ENCODE assay signal across 8 cellular contexts in the genomic region with DNA sequence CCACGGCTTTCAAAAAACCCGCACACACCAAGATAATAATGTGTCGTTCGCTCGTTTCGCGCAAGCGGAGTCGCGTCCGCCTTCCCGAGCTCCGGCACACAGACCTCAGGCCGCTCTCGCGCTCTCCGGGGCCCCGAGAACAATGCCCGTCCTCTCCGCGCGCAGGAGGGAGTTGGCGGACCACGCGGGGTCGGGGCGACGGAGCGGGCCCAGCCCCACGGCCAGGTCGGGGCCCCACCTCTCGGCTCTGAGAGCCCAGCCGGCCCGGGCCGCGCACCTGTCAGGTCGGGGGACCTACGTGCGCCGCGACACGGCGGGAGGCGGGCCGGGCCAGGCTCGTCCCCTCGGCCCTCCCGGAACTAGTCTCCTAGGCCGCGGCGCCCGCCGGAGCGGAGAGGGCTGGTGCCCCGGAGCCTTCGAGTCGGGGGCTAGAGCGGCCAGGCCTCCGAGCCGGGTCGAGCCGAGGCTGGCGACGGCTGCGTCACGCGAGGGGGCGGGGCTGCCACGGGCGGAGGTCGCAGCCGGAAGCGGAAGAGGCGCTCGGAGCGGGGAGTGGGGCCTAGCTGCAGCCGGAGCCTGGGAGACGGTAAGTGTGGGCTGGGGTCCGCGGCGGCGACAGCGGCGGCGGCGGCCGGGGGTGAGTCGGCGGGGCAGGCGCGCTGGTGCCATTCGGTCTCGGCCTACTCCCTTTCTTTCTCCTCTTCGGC. TPM values are rescaled to one million over a fixed set of nuclear protein-coding genes. Genes with fewer than 3 reads are reported as not detected.
DNase-seq lines count a peak whose midpoint lies in the region; ATAC-seq and TF ChIP-seq lines count a peak whose summit lies in the region.

Gene CLK3 (plus strand): TSS at position 524 of the 707 bp plus-strand sequence. CDS start 3,361 bp downstream, outside the sequence.

- H3K9ac ChIP-seq in colonic mucosa (ENCODE audit: low read depth in 2 of 2, low read length in 2 of 2): peak within 1 kb of the TSS; percentile 99 to 100

- peak within 1 kb of the TSS; percentile 97 for H3K27ac ChIP-seq in colonic mucosa

- DNase-seq in BE2C (peak; percentile 99), GM19240 (ENCODE audit: insufficient read length, low spot score) (peak; percentile 97), NCI-H526 (lab: John Stamatoyannopoulos, UW) (peak; percentile 78 to 99), colonic mucosa (peak; percentile 97), left colon (peak; percentile 95 to 99)
- peak; percentile 98 for DNase-seq in activated CD4-positive, alpha-beta T cell treated with anti-CD3 and anti-CD28 coated beads for 48 hours
- peak; percentile 97 for DNase-seq in stimulated activated CD4-positive, alpha-beta T cell treated with anti-CD3 and anti-CD28 coated beads, Interleukin-1b, Interleukin-23, amount 100 ng/mL, for 48 hours

- H3K27me3 ChIP-seq in BE2C (no peaks in the 10 kb centered on the region), colonic mucosa (no peaks in the 10 kb centered on the region)

- ATAC-seq in HG03457 (IDR thresholded peaks at IDR 0.05; ENCODE audit: unreplicated experiment) (peak; percentile 59), left colon (peak; percentile 80)

- H3K9me3 ChIP-seq in BE2C (no peaks in the 10 kb centered on the region), colonic mucosa (no peaks in the 10 kb centered on the region)

- TF ChIP-seq CTCF in BE2C (IDR thresholded peaks at IDR 0.05; ENCODE audit: low read depth, low read length): no peak
- TF ChIP-seq CTCF in colonic mucosa (IDR thresholded peaks at IDR 0.05): no peak

- H3K4me1 ChIP-seq in BE2C: peaks cover 8% of the 10 kb centered on the region
- peaks cover 20% of the 10 kb centered on the region for H3K4me1 ChIP-seq in colonic mucosa

- H3K36me3 ChIP-seq in BE2C: peaks cover 16% of the 10 kb centered on the region
- peaks cover 12% of the 10 kb centered on the region for H3K36me3 ChIP-seq in colonic mucosa

- H3K4me3 ChIP-seq in BE2C (ENCODE audit: low read depth, low read length): peak within 1 kb of the TSS; percentile 99
- H3K4me3 ChIP-seq in colonic mucosa: peak within 1 kb of the TSS; percentile 99

- intact Hi-C loops in colonic mucosa (cut with DNase I) (loop anchor here (5.0 to 10.0 kb wide), 2 partner anchors 73 to 151 kb away; partner anchors contain the start of genes ARID3B and UBL7), left colon (cut with DNase I, micrococcal nuclease) (loop anchor here in 1 of 2 donors (10.0 kb wide), 1 partner anchor 71 kb away; the partner anchor contains the start of gene ARID3B)

RNA-seq across cellular contexts. Expression of gene CLK3, which starts in this region (rescaled TPM):
- polyA plus RNA-seq in BE2C (2012; ENCODE audit: insufficient read depth, insufficient read length, low read depth): 127 TPM
- total RNA-seq in colonic mucosa (10 to 100 TPM; 83.5 to 88.9 TPM), left colon (10 to 100 TPM; 90.8 to 92.9 TPM)

Comparison
In these comparisons a context has a peak if more than half of its experiments do, and no peak if none do; other contexts are left out.
1. Peak in every context shown above with its lines: DNase-seq, ATAC-seq, H3K4me3 ChIP-seq and H3K27ac ChIP-seq.